8 cellular contexts compared by ENCODE assay signal in the genomic region with DNA sequence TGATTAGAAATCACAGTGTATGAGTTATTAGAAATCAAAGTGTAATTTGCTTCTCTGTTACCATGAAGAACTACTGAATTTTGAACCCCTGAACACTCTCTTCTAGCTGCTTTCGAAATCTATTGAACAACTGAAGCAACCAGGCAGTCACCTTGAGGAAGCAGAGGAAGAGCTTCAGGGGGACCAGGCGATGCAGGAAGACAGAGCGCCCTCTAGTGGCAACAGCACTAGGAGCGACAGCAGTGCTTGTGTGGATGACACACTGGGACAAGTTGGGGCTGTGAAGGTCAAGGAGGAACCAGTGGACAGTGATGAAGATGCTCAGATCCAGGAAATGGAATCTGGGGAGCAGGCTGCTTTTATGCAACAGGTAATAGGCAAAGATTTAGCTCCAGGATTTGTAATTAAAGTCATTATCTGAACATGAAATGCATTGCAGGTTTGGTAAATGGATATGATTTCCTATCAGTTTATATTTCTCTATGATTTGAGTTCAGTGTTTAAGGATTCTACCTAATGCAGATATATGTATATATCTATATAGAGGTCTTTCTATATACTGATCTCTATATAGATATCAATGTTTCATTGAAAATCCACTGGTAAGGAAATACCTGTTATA.
DNase-seq lines count a peak whose midpoint lies in the region; FAIRE-seq and TF ChIP-seq lines count a peak whose summit lies in the region.

No MANE protein-coding gene starts in this region.

- no peaks in the 10 kb centered on the region for H3K79me2 ChIP-seq in Loucy (ENCODE audit: insufficient read depth, low read length)

- no peaks in the 10 kb centered on the region for H3K27me3 ChIP-seq in Loucy (ENCODE audit: insufficient read depth, low read length, poor library complexity, severe bottlenecking)
- H3K27me3 ChIP-seq in SJSA1 (replicated peaks) = no peaks in the 10 kb centered on the region

- no peaks in the 10 kb centered on the region for H3K9me3 Mint-ChIP-seq in glutamatergic neuron (ENCODE audit: unreplicated experiment)

- no peaks in the 10 kb centered on the region for H3K27me3 Mint-ChIP-seq in glutamatergic neuron (ENCODE audit: unreplicated experiment)

- FAIRE-seq in urothelium cell line (lab: Jason Lieb, UNC) = peak; percentile 44

- H3K4me2 ChIP-seq in Loucy (ENCODE audit: low read depth, low read length, poor library complexity, severe bottlenecking) = no peak overlapping the region

- H2AFZ ChIP-seq in Loucy (ENCODE audit: low read length) = no peak overlapping the region

- no peak overlapping the region for H3K4me3 Mint-ChIP-seq in glutamatergic neuron (ENCODE audit: unreplicated experiment)

- H3K36me3 Mint-ChIP-seq in glutamatergic neuron (ENCODE audit: unreplicated experiment) = no peaks in the 10 kb centered on the region

- no peaks in the 10 kb centered on the region for H3K4me1 Mint-ChIP-seq in glutamatergic neuron (ENCODE audit: low read depth, unreplicated experiment)

- H3K9me3 ChIP-seq in Loucy (ENCODE audit: insufficient read depth, low read depth, low read length) = no peaks in the 10 kb centered on the region
- no peaks in the 10 kb centered on the region for H3K9me3 ChIP-seq in SJSA1 (replicated peaks)

- H3F3A ChIP-seq in Loucy (ENCODE audit: low read depth) = no peaks in the 10 kb centered on the region

- H3K36me3 ChIP-seq in Loucy (ENCODE audit: insufficient read depth, low read length) = 0 out of 2 replicates have a peak, but pooled peaks cover 4% of the 10 kb centered on the region
- H3K36me3 ChIP-seq in SJSA1 = peaks cover 26% of the 10 kb centered on the region

- H3K27ac ChIP-seq in SJSA1 = no peak overlapping the region

- H3K9me2 ChIP-seq in Loucy (replicated peaks; ENCODE audit: low read depth, low read length) = no peaks in the 10 kb centered on the region

- H4K20me1 ChIP-seq in Loucy (ENCODE audit: insufficient read depth, low read length, poor library complexity, severe bottlenecking) = no peaks in the 10 kb centered on the region

- DNase-seq in GM12865 (ENCODE audit: low read depth) = peak; percentile 88
- DNase-seq in HCEC 1CT = peak; percentile 80
- DNase-seq in SJSA1 (ENCODE audit: low read depth in 1 of 2, low spot score in 2 of 2) = peak; percentile 68 to 87
- peak; percentile 56 for DNase-seq in activated gamma-delta T cell treated with anti-CD3 and anti-CD28 coated beads, Interleukin-2, amount 50 U/mL, for 16 hours (ENCODE audit: low read depth)
- DNase-seq in glutamatergic neuron = peak; percentile 86
- DNase-seq in pons (ENCODE audit: low spot score) = peak; percentile 84
- peak; percentile 68 for DNase-seq in urothelium cell line (ENCODE audit: low spot score)

- TF ChIP-seq CTCF in GM12865 (IDR thresholded peaks at IDR 0.05; ENCODE audit: insufficient read depth, low read depth, low read length, missing control alignments) (peak; percentile 97), Loucy (conservative IDR thresholded peaks at IDR 0.05; ENCODE audit: low read length) (peak; percentile 99), glutamatergic neuron (IDR thresholded peaks at IDR 0.05; ENCODE audit: partially characterized antibody, unreplicated experiment) (peak; percentile 95)

- H3K4me3 ChIP-seq in GM12865 (ENCODE audit: low read depth, low read length) (no peak overlapping the region), Loucy (ENCODE audit: low read length, poor library complexity, severe bottlenecking) (no peak overlapping the region), SJSA1 (no peak overlapping the region)

- no peak overlapping the region for H3K27ac Mint-ChIP-seq in glutamatergic neuron (ENCODE audit: unreplicated experiment)

- H3K4me1 ChIP-seq in Loucy (ENCODE audit: insufficient read depth, low read length, poor library complexity, severe bottlenecking) (no peaks in the 10 kb centered on the region), SJSA1 (replicated peaks) (peaks cover 15% of the 10 kb centered on the region)

- H3K9ac ChIP-seq in Loucy (ENCODE audit: low read depth, low read length, poor library complexity, severe bottlenecking) = no peak overlapping the region
